In the genomic region with DNA sequence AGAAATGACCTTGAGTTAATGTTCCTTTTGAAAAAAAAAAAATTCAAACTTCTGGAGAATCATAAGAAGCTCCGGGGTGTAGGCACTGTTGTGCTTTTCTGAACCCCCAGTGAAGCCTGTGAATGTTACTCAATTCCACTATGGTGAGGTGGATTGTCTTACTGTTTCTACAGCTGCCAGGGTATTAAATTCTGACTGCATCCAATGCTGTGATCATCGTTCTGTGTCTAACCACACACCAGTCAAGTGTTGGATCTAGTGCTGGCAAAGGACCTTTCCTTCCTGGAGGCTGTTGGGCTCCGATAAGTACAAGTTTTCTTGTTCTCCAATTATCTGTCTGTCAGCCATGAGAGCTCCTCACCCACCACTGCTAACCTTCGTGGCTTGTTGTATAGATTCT, we compare ENCODE assay signal across 1 cellular context.
TF ChIP-seq lines count a peak whose summit lies in the region.

No MANE protein-coding gene starts in this region.

TF ChIP-seq in H1, 55 proteins besides CTCF, POLR2A, EP300 and RAD21 (continued from another document):
- TF ChIP-seq CHD2 (IDR thresholded peaks at IDR 0.05; ENCODE audit: low read length): no peak
